In genomic region chr14:94321421-94322271, GRCh38 we compare ENCODE assay signal across 20 cellular contexts. TPM values are rescaled to one million over a fixed set of nuclear protein-coding genes. Genes with fewer than 3 reads are reported as not detected.
"Had no signal": no experiment of that assay in that cellular context is flagged by ENCODE, and none has a peak within 500 bp of the region (broad histone marks: within the 10 kb centered on the region; RNA-seq: fewer than 3 reads in every experiment).

No MANE protein-coding gene starts in this region.

- H3K36me3 ChIP-seq: cardiac muscle cell, esophagus muscularis mucosa, tibial nerve had no signal

- H3K79me2 ChIP-seq: parathyroid adenoma had no signal

- H3K27ac ChIP-seq: cardiac muscle cell, esophagus muscularis mucosa, parathyroid adenoma, tibial nerve had no signal

- H3K36me3 Mint-ChIP-seq: activated CD8-positive, alpha-beta memory T cell treated with anti-CD3 and anti-CD28 coated beads, Interleukin-2, amount 10 ng/mL, durations not matched to agents 7 days and 5 days; activated naive CD4-positive, alpha-beta T cell treated with anti-CD3 and anti-CD28 coated beads, Interleukin-2, amount 10 ng/mL, durations not matched to agents 7 days and 5 days had no signal

- H3K4me1 Mint-ChIP-seq: activated CD8-positive, alpha-beta memory T cell treated with anti-CD3 and anti-CD28 coated beads, Interleukin-2, amount 10 ng/mL, durations not matched to agents 7 days and 5 days; activated naive CD4-positive, alpha-beta T cell treated with anti-CD3 and anti-CD28 coated beads, Interleukin-2, amount 10 ng/mL, durations not matched to agents 7 days and 5 days had no signal

- H3K27me3 ChIP-seq: cardiac muscle cell, esophagus muscularis mucosa, tibial nerve had no signal

- H3K4me1 ChIP-seq: esophagus muscularis mucosa, parathyroid adenoma, tibial nerve had no signal

- H3K27ac Mint-ChIP-seq: activated CD8-positive, alpha-beta memory T cell treated with anti-CD3 and anti-CD28 coated beads, Interleukin-2, amount 10 ng/mL, durations not matched to agents 7 days and 5 days; activated naive CD4-positive, alpha-beta T cell treated with anti-CD3 and anti-CD28 coated beads, Interleukin-2, amount 10 ng/mL, durations not matched to agents 7 days and 5 days had no signal

- H3K9ac ChIP-seq: parathyroid adenoma had no signal

- H3K9me3 Mint-ChIP-seq: activated naive CD4-positive, alpha-beta T cell treated with anti-CD3 and anti-CD28 coated beads, Interleukin-2, amount 10 ng/mL, durations not matched to agents 7 days and 5 days had no signal

- H3K4me3 ChIP-seq: cardiac muscle cell, esophagus muscularis mucosa, tibial nerve had no signal

- ATAC-seq: activated CD8-positive, alpha-beta memory T cell treated with anti-CD3 and anti-CD28 coated beads, Interleukin-2, amount 10 ng/mL, durations not matched to agents 7 days and 5 days; left ventricle myocardium superior had no signal

- H3K4me3 Mint-ChIP-seq: activated CD8-positive, alpha-beta memory T cell treated with anti-CD3 and anti-CD28 coated beads, Interleukin-2, amount 10 ng/mL, durations not matched to agents 7 days and 5 days; activated naive CD4-positive, alpha-beta T cell treated with anti-CD3 and anti-CD28 coated beads, Interleukin-2, amount 10 ng/mL, durations not matched to agents 7 days and 5 days had no signal

- DNase-seq: activated CD4-positive, alpha-beta T cell treated with anti-CD3 and anti-CD28 coated beads, Interleukin-2, amount 50 U/mL, for 48 hours; activated CD4-positive, CD25-positive, alpha-beta regulatory T cell treated with anti-CD3 and anti-CD28 coated beads, Interleukin-2, amount 50 U/mL, for 72 hours; activated CD8-positive, alpha-beta memory T cell treated with anti-CD3 and anti-CD28 coated beads, Interleukin-2, amount 10 ng/mL, durations not matched to agents 7 days and 5 days; activated naive CD4-positive, alpha-beta T cell treated with anti-CD3 and anti-CD28 coated beads, Interleukin-2, amount 10 ng/mL, durations not matched to agents 7 days and 5 days; activated T-cell treated with anti-CD3 and anti-CD28 coated beads, Interleukin-2, amount 50 U/mL, for 1 hour; hypothalamus; left ventricle myocardium superior; stimulated activated CD4-positive, alpha-beta T cell treated with anti-CD3 and anti-CD28 coated beads, Interleukin-2, amount 100 ng/mL, for 48 hours; stimulated activated naive CD4-positive, alpha-beta T cell treated with Interleukin-2 at 50 U/mL for 16 hours; substantia nigra; T-helper 1 cell; T1000 had no signal

- H2AFZ ChIP-seq: parathyroid adenoma had no signal

RNA-seq across cellular contexts. Expression of gene SERPINA6, which starts 1.5 kb away (rescaled TPM):
- total RNA-seq: activated CD8-positive, alpha-beta memory T cell treated with anti-CD3 and anti-CD28 coated beads, Interleukin-2, amount 10 ng/mL, durations not matched to agents 7 days and 5 days; astrocyte; cardiac muscle cell; esophagus muscularis mucosa; kidney epithelial cell; left ventricle myocardium superior; skeletal muscle tissue had no signal

RNA-seq across cellular contexts. Expression of gene SERPINA10, which starts 28.6 kb away (rescaled TPM):
- total RNA-seq: activated CD8-positive, alpha-beta memory T cell treated with anti-CD3 and anti-CD28 coated beads, Interleukin-2, amount 10 ng/mL, durations not matched to agents 7 days and 5 days; astrocyte; cardiac muscle cell; esophagus muscularis mucosa; kidney epithelial cell; left ventricle myocardium superior; renal cortical epithelial cell; skeletal muscle tissue; tibial nerve had no signal

RNA-seq across cellular contexts. Expression of gene SERPINA2, which starts 44.9 kb away (rescaled TPM):
- total RNA-seq: activated CD8-positive, alpha-beta memory T cell treated with anti-CD3 and anti-CD28 coated beads, Interleukin-2, amount 10 ng/mL, durations not matched to agents 7 days and 5 days; astrocyte; cardiac muscle cell; esophagus muscularis mucosa; kidney epithelial cell; left ventricle myocardium superior; skeletal muscle tissue; tibial nerve had no signal
- polyA plus RNA-seq: cardiac muscle cell had no signal
